10 cellular contexts compared by ENCODE assay signal in the genomic region with DNA sequence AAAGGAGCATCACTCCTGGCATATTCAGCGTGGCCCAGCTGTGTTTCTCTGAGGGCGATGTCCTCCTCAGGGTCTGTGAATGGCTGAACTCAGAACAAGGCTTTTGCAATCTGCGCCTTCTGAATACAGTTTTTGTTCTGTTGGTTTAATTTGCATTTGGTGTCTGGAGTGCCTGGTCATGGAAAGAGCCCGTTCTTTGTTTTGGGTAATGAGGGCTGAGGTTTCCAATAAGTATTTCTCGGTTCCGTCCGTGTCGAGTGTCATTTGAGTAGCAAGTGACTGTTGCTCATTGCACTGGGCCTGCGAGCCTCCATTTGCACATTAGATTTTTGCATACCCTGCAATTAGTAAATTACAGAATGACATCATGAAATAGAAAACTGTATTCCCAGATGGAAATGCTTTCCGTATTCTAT. TPM values are rescaled to one million over a fixed set of nuclear protein-coding genes. Genes with fewer than 3 reads are reported as not detected.
DNase-seq lines count a peak whose midpoint lies in the region; ATAC-seq and TF ChIP-seq lines count a peak whose summit lies in the region.
"Had no signal": no experiment of that assay in that cellular context is flagged by ENCODE, and none has a peak within 500 bp of the region (broad histone marks: within the 10 kb centered on the region; RNA-seq: fewer than 3 reads in every experiment).

No MANE protein-coding gene starts in this region.

- H3K4me1 Mint-ChIP-seq in WTC11: peaks cover 83% of the 10 kb centered on the region
- peaks cover 46% of the 10 kb centered on the region for H3K4me1 Mint-ChIP-seq in neural crest cell
- peaks cover 3% of the 10 kb centered on the region for H3K4me1 Mint-ChIP-seq in activated T-cell treated with anti-CD3 and anti-CD28 coated beads, Interleukin-2, amount 50 U/mL, for 4 hours (ENCODE audit: low read depth)
- H3K4me1 Mint-ChIP-seq in CD8-positive, alpha-beta memory T cell: no peaks in the 10 kb centered on the region

- no peak overlapping the region; the same call in 1 of the 2 replicates for H3K4me3 Mint-ChIP-seq in WTC11
- H3K4me3 Mint-ChIP-seq in neural crest cell: peak overlapping the region; percentile 3
- H3K4me3 Mint-ChIP-seq in activated T-cell treated with anti-CD3 and anti-CD28 coated beads, Interleukin-2, amount 50 U/mL, for 4 hours: no peak overlapping the region
- no peak overlapping the region for H3K4me3 Mint-ChIP-seq in CD8-positive, alpha-beta memory T cell

- H3K27me3 Mint-ChIP-seq in WTC11 (ENCODE audit: low read depth) (no peaks in the 10 kb centered on the region), neural crest cell (ENCODE audit: low read depth) (no peaks in the 10 kb centered on the region)
- H3K27me3 Mint-ChIP-seq in activated T-cell treated with anti-CD3 and anti-CD28 coated beads, Interleukin-2, amount 50 U/mL, for 4 hours (ENCODE audit: low read depth): peaks cover 2% of the 10 kb centered on the region
- peaks cover 1 to 21% of the 10 kb centered on the region in 2 donors for H3K27me3 Mint-ChIP-seq in CD8-positive, alpha-beta memory T cell

- H3K4me3 ChIP-seq in CD8-positive, alpha-beta memory T cell (ENCODE audit: low read length): no peak overlapping the region
- H3K4me3 ChIP-seq: tibial artery had no signal

- H3K9me3 ChIP-seq in CD8-positive, alpha-beta memory T cell (ENCODE audit: low read length): no peaks in the 10 kb centered on the region
- H3K9me3 ChIP-seq: tibial artery had no signal

- H3K27ac ChIP-seq in CD8-positive, alpha-beta memory T cell (ENCODE audit: low read depth, low read length): no peak overlapping the region
- H3K27ac ChIP-seq: tibial artery had no signal

- H3K27me3 ChIP-seq in CD8-positive, alpha-beta memory T cell (ENCODE audit: insufficient read depth, low read length, poor library complexity, severe bottlenecking): no peaks in the 10 kb centered on the region
- H3K27me3 ChIP-seq: tibial artery had no signal

- DNase-seq in WTC11 (ENCODE audit: low spot score) (no peak), neural crest cell (ENCODE audit: low read depth, low spot score) (peak; percentile 8)
- no peak for DNase-seq in activated effector memory CD4-positive, alpha-beta T cell treated with Interleukin-2 at 50 U/mL for 16 hours
- no peak for DNase-seq in activated T-cell treated with anti-CD3 and anti-CD28 coated beads, Interleukin-2, amount 50 U/mL, for 4 hours
- no peak for DNase-seq in activated effector memory CD4-positive, alpha-beta T cell treated with anti-CD3 and anti-CD28 coated beads, Interleukin-2, amount 50 U/mL, for 16 hours
- DNase-seq in CD8-positive, alpha-beta memory T cell: no peak
- DNase-seq: RPMI8226, tibial artery had no signal

- CTCF ChIA-PET in WTC11 (lab: Charles Lee): interaction anchor here (0.9 to 2.6 kb wide), 2 partner anchors 21 to 58 kb away, joined by 3 to 15 read pairs; a partner anchor contains a TSS
- CTCF ChIA-PET in CD8-positive, alpha-beta memory T cell (lab: Charles Lee): no interaction called here

- TF ChIP-seq CTCF in WTC11 (IDR thresholded peaks at IDR 0.05): no peak
- no peak for TF ChIP-seq CTCF in neural crest cell (conservative IDR thresholded peaks at IDR 0.05)

- no peaks in the 10 kb centered on the region for H3K4me1 ChIP-seq in CD8-positive, alpha-beta memory T cell (ENCODE audit: insufficient read depth, low read length)
- H3K4me1 ChIP-seq: tibial artery had no signal

- POLR2A ChIA-PET in WTC11 (lab: Charles Lee): no interaction called here
- POLR2A ChIA-PET in CD8-positive, alpha-beta memory T cell (lab: Charles Lee): no interaction called here

- H3K27ac Mint-ChIP-seq in WTC11 (peak overlapping the region; percentile 79), neural crest cell (ENCODE audit: unreplicated experiment) (peak overlapping the region; percentile 29)
- H3K27ac Mint-ChIP-seq in CD8-positive, alpha-beta memory T cell: no peak overlapping the region

- H3K36me3 Mint-ChIP-seq in WTC11 (no peaks in the 10 kb centered on the region), neural crest cell (ENCODE audit: low read depth) (no peaks in the 10 kb centered on the region)
- no peaks in the 10 kb centered on the region for H3K36me3 Mint-ChIP-seq in activated T-cell treated with anti-CD3 and anti-CD28 coated beads, Interleukin-2, amount 50 U/mL, for 4 hours (ENCODE audit: insufficient read depth)
- peaks cover 0 to 1% (median 0%) of the 10 kb centered on the region in 3 donors for H3K36me3 Mint-ChIP-seq in CD8-positive, alpha-beta memory T cell

- ATAC-seq in GM18873 (IDR thresholded peaks at IDR 0.05; ENCODE audit: low FRiP score, unreplicated experiment): peak; percentile 48
- peak; percentile 59 for ATAC-seq in HG02884 (IDR thresholded peaks at IDR 0.05; ENCODE audit: unreplicated experiment)
- no peak for ATAC-seq in WTC11
- no peak for ATAC-seq in activated T-cell treated with anti-CD3 and anti-CD28 coated beads, Interleukin-2, amount 50 U/mL, for 4 hours

- H3K9me3 Mint-ChIP-seq in WTC11: no peaks in the 10 kb centered on the region
- H3K9me3 Mint-ChIP-seq in neural crest cell: no peaks in the 10 kb centered on the region
- H3K9me3 Mint-ChIP-seq in activated T-cell treated with anti-CD3 and anti-CD28 coated beads, Interleukin-2, amount 50 U/mL, for 4 hours: no peaks in the 10 kb centered on the region
- no peaks in the 10 kb centered on the region for H3K9me3 Mint-ChIP-seq in CD8-positive, alpha-beta memory T cell

- H3K36me3 ChIP-seq in CD8-positive, alpha-beta memory T cell (ENCODE audit: insufficient read depth, low read length): no peaks in the 10 kb centered on the region
- H3K36me3 ChIP-seq: tibial artery had no signal

TF ChIP-seq in WTC11, 78 proteins besides CTCF, POLR2A, EP300 and RAD21:
- TF ChIP-seq ZNF138 (CRISPR knock-in tag; conservative IDR thresholded peaks at IDR 0.05): no peak
- TF ChIP-seq FOXP1 (CRISPR knock-in tag; IDR thresholded peaks at IDR 0.05; ENCODE audit: borderline replicate concordance): no peak
- TF ChIP-seq NR1H2 (CRISPR knock-in tag; IDR thresholded peaks at IDR 0.05): no peak
- TF ChIP-seq ETV6 (CRISPR knock-in tag; IDR thresholded peaks at IDR 0.05): no peak

RNA-seq across cellular contexts. Expression of a gene that starts 57.3 kb away (rescaled TPM):
- total RNA-seq in WTC11 (2021): 60.9 to 88.0 TPM (median 69.3 TPM) in 3 replicates
- total RNA-seq in neural crest cell: 37.3 and 41.4 TPM in 2 replicates
- total RNA-seq in activated T-cell treated with anti-CD3 and anti-CD28 coated beads, Interleukin-2, amount 50 U/mL, for 4 hours: 1 to 10 TPM; 2.6 to 4.7 (median 2.9) TPM
- total RNA-seq in CD8-positive, alpha-beta memory T cell: 1 to 10 TPM; 3.0 to 4.1 TPM
- polyA plus RNA-seq in CD8-positive, alpha-beta memory T cell: 1.4 TPM

Comparison
In these comparisons a context has a peak if more than half of its experiments do, and no peak if none do; other contexts are left out.
1. ATAC-seq: peak in GM18873 (single experiment) and HG02884 (single experiment); none in WTC11 (single experiment) and activated T-cell treated with anti-CD3 and anti-CD28 coated beads, Interleukin-2, amount 50 U/mL, for 4 hours (0 of 2).
2. H3K27ac Mint-ChIP-seq: peak in WTC11 (single experiment) and neural crest cell (single experiment); none in CD8-positive, alpha-beta memory T cell (0 of 8).